Comparison of ENCODE assay signal across 21 cellular contexts in the genomic region with DNA sequence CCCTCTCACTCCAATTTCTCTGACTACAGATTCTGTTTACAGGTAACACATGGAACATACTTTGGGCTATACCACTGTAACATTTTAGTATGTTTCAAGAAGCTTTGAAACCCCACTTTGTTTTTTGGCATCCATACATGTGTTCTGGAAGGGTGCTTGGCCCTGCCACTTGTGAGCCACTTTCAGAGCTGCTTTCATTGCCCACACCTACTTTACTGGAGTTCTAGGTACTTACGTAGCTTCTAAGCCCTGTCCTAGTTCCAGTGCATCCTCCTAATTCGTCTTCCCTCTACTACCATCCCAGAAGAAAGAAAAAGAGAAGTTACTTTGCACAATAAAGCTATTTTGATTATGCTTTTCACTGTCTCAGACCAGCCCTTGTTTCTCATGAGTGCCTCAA. TPM values are rescaled to one million over a fixed set of nuclear protein-coding genes. Genes with fewer than 3 reads are reported as not detected.
DNase-seq lines count a peak whose midpoint lies in the region; ATAC-seq, FAIRE-seq and TF ChIP-seq lines count a peak whose summit lies in the region.
"Had no signal": no experiment of that assay in that cellular context is flagged by ENCODE, and none has a peak within 500 bp of the region (broad histone marks: within the 10 kb centered on the region; RNA-seq: fewer than 3 reads in every experiment).

No MANE protein-coding gene starts in this region.

- H3K79me2 ChIP-seq in H9 (ENCODE audit: insufficient read depth, low read length): no peaks in the 10 kb centered on the region
- H3K79me2 ChIP-seq in astrocyte (ENCODE audit: insufficient read depth, low read length): no peaks in the 10 kb centered on the region

- no peaks in the 10 kb centered on the region for H3K36me3 Mint-ChIP-seq in H9 (ENCODE audit: insufficient read depth in 1 of 3, low read depth in 3 of 3)
- peaks cover 3% of the 10 kb centered on the region for H3K36me3 Mint-ChIP-seq in astrocyte (ENCODE audit: low read depth, unreplicated experiment)
- H3K36me3 Mint-ChIP-seq: activated naive CD4-positive, alpha-beta T cell treated with anti-CD3 and anti-CD28 coated beads, Interleukin-2, amount 10 ng/mL, durations not matched to agents 7 days and 5 days had no signal

- H2AFZ ChIP-seq in H9 (ENCODE audit: low read length) (no peak overlapping the region), astrocyte (ENCODE audit: low read depth, low read length) (no peak overlapping the region)

- DNase-seq in H9 (no peak), astrocyte (ENCODE audit: low read depth) (no peak), right atrium auricular region (ENCODE audit: low spot score) (no peak), psoas muscle (no peak), A673 (ENCODE audit: low spot score) (no peak), GM12891 (ENCODE audit: insufficient read length, low spot score) (no peak), anterior cingulate cortex (lab: John Stamatoyannopoulos, UW) (no peak)
- DNase-seq: activated CD4-positive, alpha-beta T cell treated with anti-CD3 and anti-CD28 coated beads, Interleukin-2, amount 50 U/mL, for 4 hours; activated naive CD4-positive, alpha-beta T cell treated with anti-CD3 and anti-CD28 coated beads, Interleukin-2, amount 10 ng/mL, durations not matched to agents 7 days and 5 days; effector CD4-positive, alpha-beta T cell; GF-D8; NCI-H2081 treated with DMSO at 0.1 percent for 48 hours; NCI-H526 treated with DMSO at 0.1 percent for 48 hours; stimulated activated CD4-positive, alpha-beta T cell treated with anti-CD3 and anti-CD28 coated beads, Interleukin-4, amount 100 ng/mL, for 4 hours; tibial artery had no signal

- intact Hi-C loops in psoas muscle (cut with DNase I) (loop anchor here in 1 of 2 donors (5.0 kb wide), 2 partner anchors 35 to 70 kb away; no protein-coding TSS in a partner anchor), A673 (cut with micrococcal nuclease; ENCODE audit: unreplicated experiment) (no loop called here)

- H2BK20ac ChIP-seq in H9 (ENCODE audit: low read depth, low read length, poor library complexity, severe bottlenecking): no peak overlapping the region

- no peaks in the 10 kb centered on the region for H3K23me2 ChIP-seq in H9 (ENCODE audit: insufficient read length, low read depth, low read length, poor library complexity, severe bottlenecking)

- H3K27me3 ChIP-seq in H9 (ENCODE audit: insufficient read depth, low read length) (no peaks in the 10 kb centered on the region), astrocyte (ENCODE audit: insufficient read depth, low read length) (no peaks in the 10 kb centered on the region), right atrium auricular region (no peaks in the 10 kb centered on the region), psoas muscle (ENCODE audit: insufficient read depth in 3 of 3, low read length in 2 of 3) (no peaks in the 10 kb centered on the region), A673 (replicated peaks; ENCODE audit: insufficient read depth, low read depth, low read length, poor library complexity) (no peaks in the 10 kb centered on the region)
- H3K27me3 ChIP-seq: brain microvascular endothelial cell, tibial artery had no signal

- FAIRE-seq in astrocyte (lab: Jason Lieb, UNC) (peak; percentile 47), GM12891 (lab: Jason Lieb, UNC) (no peak)
- FAIRE-seq: HepG2, TTC549 had no signal

- no TSS peak for BruUV-seq in A673 (replicated peaks; lab: Mats Ljungman, UMichigan)

- peaks cover 6% of the 10 kb centered on the region for H3K36me3 ChIP-seq in astrocyte (ENCODE audit: insufficient read depth, low read length)
- H3K36me3 ChIP-seq in right atrium auricular region: peaks cover 10% of the 10 kb centered on the region
- peaks cover 2 to 28% of the 10 kb centered on the region in 2 donors for H3K36me3 ChIP-seq in psoas muscle (ENCODE audit: insufficient read depth in 1 of 2, low read depth in 1 of 2)
- no peaks in the 10 kb centered on the region for H3K36me3 ChIP-seq in A673 (ENCODE audit: insufficient read depth, low read length, poor library complexity, severe bottlenecking)
- H3K36me3 ChIP-seq: tibial artery had no signal

- H3K56ac ChIP-seq in H9 (ENCODE audit: insufficient read length, low read depth, low read length): no peak overlapping the region

- POLR2A ChIA-PET in A673 (lab: Charles Lee; ENCODE audit: low non-redundant PET): interaction anchor here (1.0 kb wide), 1 partner anchor 10 kb away, joined by 4 read pairs; no protein-coding TSS in a partner anchor

- no peak overlapping the region for H4K5ac ChIP-seq in H9 (ENCODE audit: insufficient read length, low read depth, low read length)

- no peaks in the 10 kb centered on the region; the same call in 1 of the 2 replicates for H3K27me3 Mint-ChIP-seq in H9 (ENCODE audit: low read depth)
- H3K27me3 Mint-ChIP-seq in astrocyte (ENCODE audit: low read depth, unreplicated experiment): no peaks in the 10 kb centered on the region
- H3K27me3 Mint-ChIP-seq: activated naive CD4-positive, alpha-beta T cell treated with anti-CD3 and anti-CD28 coated beads, Interleukin-2, amount 10 ng/mL, durations not matched to agents 7 days and 5 days had no signal

- no peak overlapping the region for H4K91ac ChIP-seq in H9 (ENCODE audit: insufficient read length, low read depth, low read length)

- H3K4me1 ChIP-seq in H9 (ENCODE audit: insufficient read depth, low read length): peaks cover 12% of the 10 kb centered on the region; the same call in 1 of the 2 replicates
- H3K4me1 ChIP-seq in astrocyte (ENCODE audit: insufficient read depth, low read length): peaks cover 14% of the 10 kb centered on the region
- H3K4me1 ChIP-seq in right atrium auricular region: no peaks in the 10 kb centered on the region
- H3K4me1 ChIP-seq in psoas muscle: peaks cover 43% of the 10 kb centered on the region
- no peaks in the 10 kb centered on the region for H3K4me1 ChIP-seq in A673 (ENCODE audit: insufficient read depth, low read length, poor library complexity, severe bottlenecking)
- H3K4me1 ChIP-seq: tibial artery had no signal

- CTCF ChIA-PET in A673 (lab: Charles Lee): no interaction called here

- H3K4me2 ChIP-seq in H9 (ENCODE audit: insufficient read depth, insufficient read length, low read length) (peak overlapping the region; percentile 2), astrocyte (ENCODE audit: low read length) (peak overlapping the region; percentile 90)

- H4K20me1 ChIP-seq in H9 (ENCODE audit: control insufficient read depth, insufficient read depth, insufficient read length): no peaks in the 10 kb centered on the region
- no peaks in the 10 kb centered on the region for H4K20me1 ChIP-seq in astrocyte (ENCODE audit: insufficient read depth, low read length)

- H2BK5ac ChIP-seq in H9 (ENCODE audit: insufficient read length, low read length): no peak overlapping the region

- TF ChIP-seq POLR2A in GM12891 (IDR thresholded peaks at IDR 0.05; ENCODE audit: low read depth, low read length): no peak

- no peak overlapping the region for H2BK15ac ChIP-seq in H9 (ENCODE audit: low read depth, low read length)

- H3K4me3 ChIP-seq in astrocyte (ENCODE audit: insufficient read depth, low read depth, low read length) (peak overlapping the region; percentile 11), right atrium auricular region (no peak overlapping the region), psoas muscle (no peak overlapping the region), A673 (ENCODE audit: low read depth, low read length, poor library complexity, severe bottlenecking) (no peak overlapping the region)
- H3K4me3 ChIP-seq: tibial artery had no signal

- TF ChIP-seq CTCF in H9 (conservative IDR thresholded peaks at IDR 0.05) (no peak), astrocyte (IDR thresholded peaks at IDR 0.05; ENCODE audit: insufficient read depth, low read depth, low read length) (no peak), right atrium auricular region (IDR thresholded peaks at IDR 0.05) (no peak), psoas muscle (IDR thresholded peaks at IDR 0.05) (no peak), A673 (conservative IDR thresholded peaks at IDR 0.05; ENCODE audit: low read depth, low read length) (no peak)

- no peak overlapping the region for H3K23ac ChIP-seq in H9 (ENCODE audit: insufficient read length, low read depth, low read length)

- H3K9ac ChIP-seq in H9 (ENCODE audit: extremely low read depth, insufficient read length, low read length) (no peak overlapping the region), astrocyte (ENCODE audit: low read length) (peak overlapping the region; percentile 81)

- ATAC-seq in psoas muscle (peak in 3 of 4 donors; percentile 14 to 23 (median 19)), HG03521 (IDR thresholded peaks at IDR 0.05; ENCODE audit: unreplicated experiment) (no peak)
- ATAC-seq: HepG2, sciatic nerve had no signal

- peaks cover 32 to 34% of the 10 kb centered on the region in 2 experiments for H3K4me1 Mint-ChIP-seq in H9
- H3K4me1 Mint-ChIP-seq in astrocyte (ENCODE audit: low read depth, unreplicated experiment): peaks cover 17% of the 10 kb centered on the region

- no peak overlapping the region for H2BK120ac ChIP-seq in H9 (ENCODE audit: low read depth, low read length, poor library complexity, severe bottlenecking)

- H2BK12ac ChIP-seq in H9 (ENCODE audit: insufficient read length, low read depth, low read length): no peak overlapping the region

- H3K18ac ChIP-seq in H9 (ENCODE audit: insufficient read length, low read depth, low read length): no peak overlapping the region

- H4K8ac ChIP-seq in H9 (replicated peaks; ENCODE audit: insufficient read length, low read depth, low read length): no peak overlapping the region

- H3K9me3 Mint-ChIP-seq in H9: no peaks in the 10 kb centered on the region
- no peaks in the 10 kb centered on the region for H3K9me3 Mint-ChIP-seq in astrocyte (ENCODE audit: unreplicated experiment)
- H3K9me3 Mint-ChIP-seq: activated naive CD4-positive, alpha-beta T cell treated with anti-CD3 and anti-CD28 coated beads, Interleukin-2, amount 10 ng/mL, durations not matched to agents 7 days and 5 days had no signal

- no peak overlapping the region for H3K14ac ChIP-seq in H9 (ENCODE audit: insufficient read depth, low read length)

- H3K9me3 ChIP-seq in H9 (ENCODE audit: control insufficient read depth, low read depth, low read length) (no peaks in the 10 kb centered on the region), astrocyte (ENCODE audit: insufficient read depth, low read depth, low read length) (no peaks in the 10 kb centered on the region), right atrium auricular region (no peaks in the 10 kb centered on the region), psoas muscle (no peaks in the 10 kb centered on the region), A673 (ENCODE audit: low read depth, low read length, poor library complexity, severe bottlenecking) (no peaks in the 10 kb centered on the region)
- H3K9me3 ChIP-seq: tibial artery had no signal

- H3K4ac ChIP-seq in H9 (ENCODE audit: low read depth, low read length): no peak overlapping the region

- no peak overlapping the region for H2AK5ac ChIP-seq in H9 (ENCODE audit: insufficient read length, low read length)

- no CpG with 5 or more reads among the region's 2 CpGs for whole genome bisulfite sequencing in H9 (ENCODE audit: extremely low coverage, insufficient read length, low lambda C conversion rate)
- WGBS in psoas muscle, 3 donors: 63 to 88% (median 86%) methylated on average over 2 of the region's 2 CpGs

- no peak overlapping the region for H3T11ph ChIP-seq in H9 (ENCODE audit: low read length)

- H3K4me3 Mint-ChIP-seq in H9 (peak overlapping the region in 1 of 2 experiments; percentile 79; a peak in 1 of 5 replicates), astrocyte (ENCODE audit: unreplicated experiment) (no peak overlapping the region)
- H3K4me3 Mint-ChIP-seq: activated naive CD4-positive, alpha-beta T cell treated with anti-CD3 and anti-CD28 coated beads, Interleukin-2, amount 10 ng/mL, durations not matched to agents 7 days and 5 days had no signal

- H3K27ac Mint-ChIP-seq in H9: peak overlapping the region; percentile 99; a peak in 6 of 7 replicates
- peak overlapping the region; percentile 56 for H3K27ac Mint-ChIP-seq in astrocyte (ENCODE audit: unreplicated experiment)
- H3K27ac Mint-ChIP-seq: activated naive CD4-positive, alpha-beta T cell treated with anti-CD3 and anti-CD28 coated beads, Interleukin-2, amount 10 ng/mL, durations not matched to agents 7 days and 5 days had no signal

- H3K27ac ChIP-seq in H9 (ENCODE audit: insufficient read length, low read depth, low read length) (peak overlapping the region; percentile 100), astrocyte (ENCODE audit: low read depth, low read length) (peak overlapping the region; percentile 85), right atrium auricular region (peak overlapping the region; percentile 69 to 87), psoas muscle (peak overlapping the region; percentile 91), A673 (ENCODE audit: low read depth, low read length, poor library complexity, severe bottlenecking) (no peak overlapping the region)
- H3K27ac ChIP-seq: brain microvascular endothelial cell, tibial artery had no signal

- no peaks in the 10 kb centered on the region for H3K79me1 ChIP-seq in H9 (ENCODE audit: insufficient read depth, low read depth, low read length, poor library complexity, severe bottlenecking)

RNA-seq across cellular contexts. Expression of a gene that starts 26.5 kb away (rescaled TPM):
- total RNA-seq in H9 (2021): 0.09 and 0.11 TPM in 2 replicates
- not detected in 2 replicates for total RNA-seq in astrocyte
- total RNA-seq in right atrium auricular region: under 1 TPM in 1 of 2 donors, not detected in 1; 0.12 TPM
- under 1 TPM in 2 of 4 donors, not detected in 2; 0.11 to 0.17 TPM for total RNA-seq in psoas muscle
- under 1 TPM; 0.01 to 0.49 (median 0.14) TPM for polyA plus RNA-seq in psoas muscle
- not detected in 2 replicates for total RNA-seq in A673 (2021)
- not detected for polyA plus RNA-seq in GM12891 (2012; ENCODE audit: low read depth, missing spikeins)
- total RNA-seq: HepG2, lower leg skin, sciatic nerve had no signal
- polyA plus RNA-seq: HepG2 had no signal
